13 cellular contexts compared by ENCODE assay signal in the genomic region with DNA sequence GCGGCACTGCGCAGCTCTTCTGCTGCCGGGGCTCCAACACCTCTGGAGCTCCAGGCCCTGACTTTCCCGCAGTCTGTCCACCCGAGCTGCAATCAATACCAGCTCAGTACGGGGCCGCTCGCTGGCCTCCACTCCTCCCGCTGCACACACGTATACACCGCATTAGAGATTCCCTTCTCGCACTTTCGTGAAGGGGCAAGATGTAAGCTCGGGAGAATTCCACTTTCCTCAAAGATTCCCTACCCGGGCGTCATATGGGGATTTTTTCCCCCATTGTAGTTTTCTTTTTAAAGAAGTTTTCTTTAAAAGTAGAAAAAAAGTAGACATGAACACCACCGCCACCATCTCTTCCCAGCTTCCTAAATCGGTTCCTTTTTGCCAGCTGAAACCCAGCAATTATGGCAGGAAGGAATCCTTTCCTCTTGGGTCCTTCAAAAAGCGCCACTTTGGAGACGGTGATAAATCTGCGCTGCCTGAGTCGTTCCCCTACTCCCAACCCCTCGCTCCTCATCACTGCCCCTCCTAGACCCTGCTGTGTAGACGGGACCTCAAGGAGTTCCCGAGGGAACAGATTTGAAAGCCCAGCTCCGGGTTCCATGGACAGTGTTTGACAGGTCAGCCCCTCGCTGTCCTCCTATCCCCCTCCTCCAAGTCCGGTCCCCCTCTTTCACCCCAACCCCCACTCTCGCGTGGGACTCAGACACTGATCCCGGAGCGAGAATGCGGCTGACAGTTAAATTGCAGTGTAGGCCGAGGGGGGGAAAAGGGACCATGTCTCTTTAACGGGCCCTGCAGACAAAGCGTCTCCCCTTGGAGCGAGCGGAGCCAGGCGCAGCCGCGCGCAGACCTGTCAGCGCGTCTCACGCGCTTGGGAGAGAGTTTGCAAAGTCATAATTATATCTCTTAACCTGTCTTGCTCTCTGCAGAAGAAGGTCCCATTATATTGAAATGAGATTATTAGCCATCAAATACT. TPM values are rescaled to one million over a fixed set of nuclear protein-coding genes. Genes with fewer than 3 reads are reported as not detected.
A peak's percentile ranks its signal among the peaks of the same experiment; 100 is the strongest.
DNase-seq lines count a peak whose midpoint lies in the region; ATAC-seq and TF ChIP-seq lines count a peak whose summit lies in the region.
"Had no signal": no experiment of that assay in that cellular context is flagged by ENCODE, and none has a peak within 500 bp of the region (broad histone marks: within the 10 kb centered on the region; RNA-seq: fewer than 3 reads in every experiment).

No MANE protein-coding gene starts in this region.

- BruUV-seq in Caco-2 (replicated peaks; lab: Mats Ljungman, UMichigan), result no TSS peak

- H3K4me3 ChIP-seq in Caco-2 (ENCODE audit: low read depth, low read length) (no peak overlapping the region), H7 (ENCODE audit: insufficient read depth, low read depth, low read length) (peak overlapping the region; percentile 15), dorsolateral prefrontal cortex (peak overlapping the region in 50 of 59 donors; percentile 8 to 67 (median 36)), lower lobe of right lung (no peak overlapping the region), suprapubic skin (no peak overlapping the region)

- intact Hi-C loops in Caco-2 (cut with micrococcal nuclease; ENCODE audit: unreplicated experiment), result no loop called here
- intact Hi-C loops in dorsolateral prefrontal cortex (cut with DNase I), result loop anchor here (5.0 kb wide), 3 partner anchors 37 to 172 kb away; a partner anchor contains a TSS
- intact Hi-C loops in lower lobe of right lung (cut with DNase I), result no loop called here

- ATAC-seq in lower lobe of right lung, result no peak
- no peak for ATAC-seq in GM19455 (IDR thresholded peaks at IDR 0.05; ENCODE audit: unreplicated experiment)

- no peaks in the 10 kb centered on the region for H3K27me3 Mint-ChIP-seq in Caco-2 (ENCODE audit: insufficient read depth, unreplicated experiment)
- peaks cover 89% of the 10 kb centered on the region for H3K27me3 Mint-ChIP-seq in nephron progenitor cell (ENCODE audit: low read depth, poor library complexity)

- H3K4me3 Mint-ChIP-seq in Caco-2 (ENCODE audit: unreplicated experiment), result peak overlapping the region; percentile 47
- H3K4me3 Mint-ChIP-seq in nephron progenitor cell, result peak overlapping the region; percentile 74

- H3K9me3 ChIP-seq in Caco-2, result no peaks in the 10 kb centered on the region
- H3K9me3 ChIP-seq in lower lobe of right lung, result no peaks in the 10 kb centered on the region
- H3K9me3 ChIP-seq in suprapubic skin, result no peaks in the 10 kb centered on the region

- H3K36me3 ChIP-seq in Caco-2 (ENCODE audit: control insufficient read depth, insufficient read depth, low read length) (no peaks in the 10 kb centered on the region), H7 (replicated peaks; ENCODE audit: control insufficient read depth, insufficient read depth, low read length) (no peaks in the 10 kb centered on the region; the same call in 1 of the 2 replicates), lower lobe of right lung (no peaks in the 10 kb centered on the region), suprapubic skin (no peaks in the 10 kb centered on the region)
- H3K36me3 ChIP-seq: brain microvascular endothelial cell had no signal

- H3K36me3 Mint-ChIP-seq in Caco-2 (ENCODE audit: insufficient read depth, unreplicated experiment) (no peaks in the 10 kb centered on the region), nephron progenitor cell (ENCODE audit: low read depth) (no peaks in the 10 kb centered on the region)

- WGBS in suprapubic skin, result 7% methylated on average over 46 of the region's 46 CpGs

- peaks cover 12% of the 10 kb centered on the region; the same call in 1 of the 2 replicates for H3K4me1 ChIP-seq in Caco-2
- peaks cover 33% of the 10 kb centered on the region for H3K4me1 ChIP-seq in lower lobe of right lung
- peaks cover 48% of the 10 kb centered on the region for H3K4me1 ChIP-seq in suprapubic skin

- TF ChIP-seq EP300 in suprapubic skin (IDR thresholded peaks at IDR 0.05), result no peak

- CTCF ChIA-PET in Caco-2 (lab: Charles Lee), result interaction anchor here (0.6 to 2.0 kb wide), 6 partner anchors 76 to 773 kb away, joined by 3 to 5 read pairs (median 4); no protein-coding TSS in a partner anchor

- POLR2A ChIA-PET in Caco-2 (lab: Charles Lee), result no interaction called here

- H3K27ac ChIP-seq in dorsolateral prefrontal cortex, result no peak overlapping the region
- no peak overlapping the region for H3K27ac ChIP-seq in lower lobe of right lung
- H3K27ac ChIP-seq in suprapubic skin, result no peak overlapping the region
- H3K27ac ChIP-seq: brain microvascular endothelial cell had no signal

- H3K4me1 Mint-ChIP-seq in Caco-2 (ENCODE audit: low read depth, unreplicated experiment) (peaks cover 7% of the 10 kb centered on the region), nephron progenitor cell (peaks cover 60% of the 10 kb centered on the region)

- H3K9me3 Mint-ChIP-seq in Caco-2 (ENCODE audit: unreplicated experiment) (no peaks in the 10 kb centered on the region), nephron progenitor cell (peaks cover 9% of the 10 kb centered on the region)

- TF ChIP-seq CTCF in Caco-2 (IDR thresholded peaks at IDR 0.05; ENCODE audit: insufficient read depth in 1 of 2, low read depth in 1 of 2, low read length in 1 of 2, severe bottlenecking in 1 of 2, unreplicated experiment in 1 of 2) (no peak), dorsolateral prefrontal cortex (IDR thresholded peaks at IDR 0.05 in 54 of 56, conservative IDR thresholded peaks at IDR 0.05 in 2 of 56; ENCODE audit: low read depth in 1 of 56, partially characterized antibody in 56 of 56) (no peak), nephron progenitor cell (IDR thresholded peaks at IDR 0.05) (no peak), lower lobe of right lung (IDR thresholded peaks at IDR 0.05) (no peak), suprapubic skin (IDR thresholded peaks at IDR 0.05) (no peak)

- DNase-seq in Caco-2 (no peak), H7 (peak; percentile 80), dorsolateral prefrontal cortex (no peak), nephron progenitor cell (peak; percentile 49), lower lobe of right lung (no peak), H4 (ENCODE audit: low spot score) (no peak), suprapubic skin (ENCODE audit: low spot score in 2 of 2) (no peak)
- DNase-seq: activated CD4-positive, alpha-beta T cell treated with anti-CD3 and anti-CD28 coated beads, Interleukin-2, amount 50 U/mL, for 1 hour; brain microvascular endothelial cell; NCI-H1436 treated with DMSO at 0.1 percent for 48 hours had no signal

- H3K27ac Mint-ChIP-seq in Caco-2 (ENCODE audit: unreplicated experiment) (no peak overlapping the region), nephron progenitor cell (peak overlapping the region; percentile 62)

- TF ChIP-seq POLR2A in suprapubic skin (IDR thresholded peaks at IDR 0.05), result no peak

- peaks cover 1% of the 10 kb centered on the region for H3K27me3 ChIP-seq in Caco-2 (replicated peaks; ENCODE audit: control insufficient read depth, insufficient read depth, low read length)
- peaks cover 96% of the 10 kb centered on the region for H3K27me3 ChIP-seq in H7 (ENCODE audit: control insufficient read depth, insufficient read depth, low read length)
- peaks cover 0 to 74% (median 51%) of the 10 kb centered on the region in 45 donors for H3K27me3 ChIP-seq in dorsolateral prefrontal cortex
- H3K27me3 ChIP-seq in lower lobe of right lung (ENCODE audit: low read depth), result peaks cover 89% of the 10 kb centered on the region
- H3K27me3 ChIP-seq in suprapubic skin, result peaks cover 96% of the 10 kb centered on the region

RNA-seq across cellular contexts. Expression of a gene that starts 39.5 kb away (rescaled TPM):
- total RNA-seq in Caco-2 (2022) (not detected in 2 replicates), dorsolateral prefrontal cortex (not detected), lower lobe of right lung (not detected), suprapubic skin (not detected)
- total RNA-seq in H7 (2014; rRNA removed; shearing (Covaris generic)), result not detected in 2 replicates
- total RNA-seq in H4 (2014; rRNA removed; shearing (Covaris generic)), result not detected in 2 replicates
- total RNA-seq: mesenteric fat pad, temporal lobe had no signal

Comparison
In these comparisons a context has a peak if more than half of its experiments do, and no peak if none do; other contexts are left out.
1. DNase-seq: peak in H7 (single experiment) and nephron progenitor cell (single experiment); none in Caco-2 (0 of 2), dorsolateral prefrontal cortex (0 of 10), lower lobe of right lung (single experiment), H4 (single experiment) and suprapubic skin (0 of 2).
2. H3K4me3 ChIP-seq: peak in H7 (single experiment) and dorsolateral prefrontal cortex (50 of 59); none in Caco-2 (single experiment), lower lobe of right lung (single experiment) and suprapubic skin (single experiment).
3. intact Hi-C loops: an anchor here in dorsolateral prefrontal cortex (5.0 kb wide); none called in Caco-2 and lower lobe of right lung.